Comparison of ENCODE assay signal across 1 cellular context in the genomic region with DNA sequence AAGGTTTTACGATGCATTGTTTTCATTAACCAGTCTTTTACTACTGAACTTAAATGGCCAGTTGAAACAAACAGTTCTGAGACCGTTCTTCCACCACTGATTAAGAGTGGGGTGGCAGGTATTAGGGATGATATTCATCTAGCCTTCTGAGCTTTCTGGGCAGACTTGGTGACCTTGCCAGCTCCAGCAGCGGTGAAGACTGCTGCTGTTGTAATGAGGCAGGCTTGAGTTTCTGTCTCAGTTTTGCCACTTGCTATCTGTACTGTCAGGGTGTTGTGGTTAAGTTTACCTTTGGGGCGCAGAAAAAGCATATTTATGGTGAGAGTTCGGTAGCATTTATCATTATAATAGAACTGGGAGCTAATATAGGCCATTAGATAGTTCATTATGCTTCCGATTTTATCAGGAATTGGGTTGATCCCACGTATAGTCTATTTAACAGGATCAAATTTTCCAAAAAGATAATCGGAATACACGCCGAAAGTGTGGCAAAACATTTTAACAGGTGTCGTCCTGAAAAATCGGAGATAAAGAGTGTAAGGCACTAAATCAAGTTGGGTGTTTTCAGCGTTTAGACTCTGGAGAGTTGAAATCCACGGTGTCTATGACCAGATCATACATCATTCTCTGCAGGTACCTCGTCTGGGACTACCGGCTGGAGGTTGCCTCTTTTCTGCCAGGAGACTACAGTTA.
TF ChIP-seq lines count a peak whose summit lies in the region.

No MANE protein-coding gene starts in this region.

TF ChIP-seq in IMR-90, 13 proteins besides CTCF, POLR2A, EP300 and RAD21:
- TF ChIP-seq MXI1 (IDR thresholded peaks at IDR 0.05; ENCODE audit: borderline replicate concordance, low read depth, low read length) (no peak), CEBPB (IDR thresholded peaks at IDR 0.05; ENCODE audit: low read depth, low read length) (no peak), RCOR1 (IDR thresholded peaks at IDR 0.05; ENCODE audit: insufficient replicate concordance, low read length) (no peak), BHLHE40 (IDR thresholded peaks at IDR 0.05; ENCODE audit: low read depth, low read length) (no peak), CHD1 (IDR thresholded peaks at IDR 0.05; ENCODE audit: low read depth, low read length) (no peak), MAFK (IDR thresholded peaks at IDR 0.05; ENCODE audit: low read depth, low read length) (no peak), MAZ (IDR thresholded peaks at IDR 0.05; ENCODE audit: borderline replicate concordance, low read depth, low read length) (no peak), FOS (IDR thresholded peaks at IDR 0.05; ENCODE audit: low read depth, low read length) (no peak), RFX5 (IDR thresholded peaks at IDR 0.05; ENCODE audit: low read depth, low read length) (no peak)
- TF ChIP-seq, protein P1, sequence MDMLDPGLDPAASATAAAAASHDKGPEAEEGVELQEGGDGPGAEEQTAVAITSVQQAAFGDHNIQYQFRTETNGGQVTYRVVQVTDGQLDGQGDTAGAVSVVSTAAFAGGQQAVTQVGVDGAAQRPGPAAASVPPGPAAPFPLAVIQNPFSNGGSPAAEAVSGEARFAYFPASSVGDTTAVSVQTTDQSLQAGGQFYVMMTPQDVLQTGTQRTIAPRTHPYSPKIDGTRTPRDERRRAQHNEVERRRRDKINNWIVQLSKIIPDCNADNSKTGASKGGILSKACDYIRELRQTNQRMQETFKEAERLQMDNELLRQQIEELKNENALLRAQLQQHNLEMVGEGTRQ (IDR thresholded peaks at IDR 0.05; ENCODE audit: low read depth, low read length), result no peak
- TF ChIP-seq, protein P2, sequence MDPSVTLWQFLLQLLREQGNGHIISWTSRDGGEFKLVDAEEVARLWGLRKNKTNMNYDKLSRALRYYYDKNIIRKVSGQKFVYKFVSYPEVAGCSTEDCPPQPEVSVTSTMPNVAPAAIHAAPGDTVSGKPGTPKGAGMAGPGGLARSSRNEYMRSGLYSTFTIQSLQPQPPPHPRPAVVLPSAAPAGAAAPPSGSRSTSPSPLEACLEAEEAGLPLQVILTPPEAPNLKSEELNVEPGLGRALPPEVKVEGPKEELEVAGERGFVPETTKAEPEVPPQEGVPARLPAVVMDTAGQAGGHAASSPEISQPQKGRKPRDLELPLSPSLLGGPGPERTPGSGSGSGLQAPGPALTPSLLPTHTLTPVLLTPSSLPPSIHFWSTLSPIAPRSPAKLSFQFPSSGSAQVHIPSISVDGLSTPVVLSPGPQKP (IDR thresholded peaks at IDR 0.05; ENCODE audit: borderline replicate concordance, low read depth, low read length), result no peak
